8 cellular contexts compared by ENCODE assay signal in the genomic region with DNA sequence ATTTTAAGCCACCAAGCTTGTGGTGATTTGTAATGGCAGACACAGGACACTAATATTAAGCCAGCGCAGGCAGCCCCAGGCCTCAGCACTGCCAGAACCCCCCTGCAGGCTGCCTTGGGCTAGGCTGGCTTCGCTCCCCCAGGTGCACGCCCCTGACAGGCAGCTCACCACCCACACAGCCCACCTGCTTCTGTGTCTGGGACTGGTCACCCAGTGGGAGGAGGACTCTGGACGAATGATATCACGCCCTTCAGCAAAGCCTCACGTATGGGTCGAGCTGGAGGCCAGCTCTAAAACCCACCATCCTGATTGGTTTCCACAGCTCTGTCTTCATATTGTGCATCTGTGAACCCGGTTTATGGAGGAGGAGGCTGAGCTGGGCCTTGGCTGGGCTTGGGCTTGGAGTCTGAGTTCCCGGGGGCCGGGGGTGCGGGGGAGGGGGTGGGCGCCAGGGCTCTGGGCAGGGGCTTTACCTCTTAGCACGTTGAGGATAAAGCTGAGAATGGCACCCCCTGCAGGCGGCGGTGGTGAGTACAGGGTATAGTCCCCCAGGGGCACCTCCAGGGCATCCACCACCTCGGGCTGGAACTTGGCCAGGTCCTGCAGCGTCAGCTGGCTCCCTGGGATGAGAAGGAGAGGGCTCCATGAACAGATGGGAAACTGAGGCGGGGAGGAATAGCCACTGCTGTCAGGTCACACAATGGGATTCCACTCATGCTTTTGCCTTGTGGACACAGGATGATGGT. TPM values are rescaled to one million over a fixed set of nuclear protein-coding genes. Genes with fewer than 3 reads are reported as not detected.
A peak's percentile ranks its signal among the peaks of the same experiment; 100 is the strongest.
DNase-seq lines count a peak whose midpoint lies in the region; ATAC-seq and TF ChIP-seq lines count a peak whose summit lies in the region.

No MANE protein-coding gene starts in this region.

- no peaks in the 10 kb centered on the region for H3K36me3 ChIP-seq in OCI-LY7 (ENCODE audit: insufficient read depth, low read length)
- H3K36me3 ChIP-seq in iPS-15b (ENCODE audit: control insufficient read depth, insufficient read depth, low read length) = no peaks in the 10 kb centered on the region
- H3K36me3 ChIP-seq in gastrocnemius medialis = no peaks in the 10 kb centered on the region

- peaks cover 2% of the 10 kb centered on the region for H3K4me1 Mint-ChIP-seq in activated T-helper 2 cell treated with anti-CD3 and anti-CD28 coated beads, Interferon-gamma antibody, Interleukin-2, Interleukin-4, amounts not matched to agents 10 μg/mL and 5 μg/mL and 100 μg/mL, durations not matched to agents 14 hours and 24 hours and 36 hours (ENCODE audit: low read depth)

- no peak overlapping the region for H3K4me3 Mint-ChIP-seq in activated T-helper 2 cell treated with anti-CD3 and anti-CD28 coated beads, Interferon-gamma antibody, Interleukin-2, Interleukin-4, amounts not matched to agents 10 μg/mL and 5 μg/mL and 100 μg/mL, durations not matched to agents 14 hours and 24 hours and 36 hours (ENCODE audit: low read depth)

- no peaks in the 10 kb centered on the region for H3K27me3 Mint-ChIP-seq in activated T-helper 2 cell treated with anti-CD3 and anti-CD28 coated beads, Interferon-gamma antibody, Interleukin-2, Interleukin-4, amounts not matched to agents 10 μg/mL and 5 μg/mL and 100 μg/mL, durations not matched to agents 14 hours and 24 hours and 36 hours (ENCODE audit: low read depth)

- peak; percentile 52 for DNase-seq in GM12865 (ENCODE audit: low read depth)
- peak; percentile 61 for DNase-seq in OCI-LY7 (ENCODE audit: low spot score)
- DNase-seq in activated T-helper 2 cell treated with anti-CD3 and anti-CD28 coated beads, Interferon-gamma antibody, Interleukin-2, Interleukin-4, amounts not matched to agents 10 μg/mL and 5 μg/mL and 100 μg/mL, durations not matched to agents 14 hours and 24 hours and 36 hours (ENCODE audit: low spot score) = peak; percentile 50
- DNase-seq in stimulated activated CD8-positive, alpha-beta memory T cell treated with anti-CD3 and anti-CD28 coated beads, Interleukin-12 subunit alpha, Interleukin-12 subunit beta, amount 100 ng/mL, for 4 hours (ENCODE audit: low read depth) = peak; percentile 32
- no peak for DNase-seq in gastrocnemius medialis
- no peak for DNase-seq in NCI-H128 (lab: John Stamatoyannopoulos, UW; ENCODE audit: unreplicated experiment)

- no TSS peak for BruUV-seq in OCI-LY7 (replicated peaks; lab: Mats Ljungman, UMichigan)

- H3K27me3 ChIP-seq in iPS-15b (ENCODE audit: control insufficient read depth, insufficient read depth, low read length) = no peaks in the 10 kb centered on the region
- H3K27me3 ChIP-seq in gastrocnemius medialis = no peaks in the 10 kb centered on the region

- POLR2A ChIA-PET in OCI-LY7 (lab: Charles Lee) = interaction anchor here (0.5 to 1.0 kb wide), 4 partner anchors 10 to 841 kb away, joined by 3 to 7 read pairs (median 4); no protein-coding TSS in a partner anchor

- peak overlapping the region; percentile 60 for H3K9ac ChIP-seq in iPS-15b (ENCODE audit: low read depth, low read length)

- in situ Hi-C loops in gastrocnemius medialis (cut with MboI; ENCODE audit: low sequenced_read_pairs in 4 of 4) = loop anchor here in 1 of 4 donors (25.0 kb wide), 1 partner anchor 119 kb away; no protein-coding TSS in a partner anchor

- H3K9me3 ChIP-seq in OCI-LY7 (ENCODE audit: low read length) (no peaks in the 10 kb centered on the region), iPS-15b (ENCODE audit: control insufficient read depth, insufficient read depth, low read length) (no peaks in the 10 kb centered on the region), gastrocnemius medialis (no peaks in the 10 kb centered on the region)

- H4K20me1 ChIP-seq in OCI-LY7 (ENCODE audit: insufficient read depth, low read length) = no peaks in the 10 kb centered on the region

- CTCF ChIA-PET in OCI-LY7 (lab: Charles Lee; ENCODE audit: unreplicated experiment) = interaction anchor here (0.6 kb wide), 1 partner anchor 16 kb away, joined by 3 read pairs; no protein-coding TSS in a partner anchor

- H2AFZ ChIP-seq in OCI-LY7 (ENCODE audit: low read length) = no peak overlapping the region

- TF ChIP-seq POLR2A in gastrocnemius medialis (IDR thresholded peaks at IDR 0.05) (no peak), GM18505 (IDR thresholded peaks at IDR 0.05; ENCODE audit: borderline replicate concordance, extremely low read depth, insufficient read depth, insufficient read length) (no peak)

- H3K4me3 ChIP-seq in GM12865 (ENCODE audit: low read depth, low read length) (no peak overlapping the region), OCI-LY7 (ENCODE audit: low read depth, low read length, poor library complexity, severe bottlenecking) (no peak overlapping the region), iPS-15b (ENCODE audit: low read depth, low read length) (peak overlapping the region; percentile 5), gastrocnemius medialis (no peak overlapping the region)

- H3K27ac Mint-ChIP-seq in activated T-helper 2 cell treated with anti-CD3 and anti-CD28 coated beads, Interferon-gamma antibody, Interleukin-2, Interleukin-4, amounts not matched to agents 10 μg/mL and 5 μg/mL and 100 μg/mL, durations not matched to agents 14 hours and 24 hours and 36 hours = peak overlapping the region; percentile 58

- intact Hi-C loops in OCI-LY7 (cut with micrococcal nuclease; ENCODE audit: unreplicated experiment) (no loop called here), gastrocnemius medialis (cut with DNase I; ENCODE audit: low total_unique reads) (no loop called here)
- intact Hi-C loops in activated T-helper 2 cell treated with anti-CD3 and anti-CD28 coated beads, Interferon-gamma antibody, Interleukin-2, Interleukin-4, amounts not matched to agents 10 μg/mL and 5 μg/mL and 100 μg/mL, durations not matched to agents 14 hours and 24 hours and 36 hours (cut with micrococcal nuclease) = loop anchor here (1.0 kb wide), 1 partner anchor 42 kb away; no protein-coding TSS in a partner anchor

- H3K9me2 ChIP-seq in OCI-LY7 (ENCODE audit: insufficient read depth, low read length) = no peaks in the 10 kb centered on the region

- H3K27ac ChIP-seq in OCI-LY7 (ENCODE audit: low read depth, low read length, poor library complexity, severe bottlenecking) (no peak overlapping the region), gastrocnemius medialis (no peak overlapping the region)

- H3K4me2 ChIP-seq in OCI-LY7 (ENCODE audit: low read length) = no peak overlapping the region

- no peak for ATAC-seq in gastrocnemius medialis
- no peak for ATAC-seq in GM18505 (IDR thresholded peaks at IDR 0.05; ENCODE audit: unreplicated experiment)

- no peaks in the 10 kb centered on the region for H3K79me2 ChIP-seq in OCI-LY7 (ENCODE audit: insufficient read depth, low read depth, low read length)

- TF ChIP-seq CTCF in GM12865 (IDR thresholded peaks at IDR 0.05; ENCODE audit: insufficient read depth, low read depth, low read length, missing control alignments) = peak; percentile 63
- peak; percentile 69 for TF ChIP-seq CTCF in OCI-LY7 (conservative IDR thresholded peaks at IDR 0.05; ENCODE audit: low read length)
- peak in 2 of 5 experiments; percentile 7 to 21 for TF ChIP-seq CTCF in gastrocnemius medialis (IDR thresholded peaks at IDR 0.05 in 4 of 5, conservative IDR thresholded peaks at IDR 0.05 in 1 of 5)

- H3K4me1 ChIP-seq in OCI-LY7 (ENCODE audit: insufficient read depth, low read length, poor library complexity, severe bottlenecking) (no peaks in the 10 kb centered on the region), iPS-15b (ENCODE audit: control insufficient read depth, insufficient read depth, low read length) (peaks cover 2% of the 10 kb centered on the region), gastrocnemius medialis (no peaks in the 10 kb centered on the region)

- H3K9me3 Mint-ChIP-seq in activated T-helper 2 cell treated with anti-CD3 and anti-CD28 coated beads, Interferon-gamma antibody, Interleukin-2, Interleukin-4, amounts not matched to agents 10 μg/mL and 5 μg/mL and 100 μg/mL, durations not matched to agents 14 hours and 24 hours and 36 hours = no peaks in the 10 kb centered on the region

- H3K36me3 Mint-ChIP-seq in activated T-helper 2 cell treated with anti-CD3 and anti-CD28 coated beads, Interferon-gamma antibody, Interleukin-2, Interleukin-4, amounts not matched to agents 10 μg/mL and 5 μg/mL and 100 μg/mL, durations not matched to agents 14 hours and 24 hours and 36 hours (ENCODE audit: low read depth) = no peaks in the 10 kb centered on the region

RNA-seq across cellular contexts. Expression of a gene that starts 13.8 kb away (rescaled TPM):
- total RNA-seq in OCI-LY7 (2014; rRNA removed; shearing (Covaris generic)) = 0.06 and 0.10 TPM in 2 replicates
- total RNA-seq in OCI-LY7 (2022) (not detected in 2 replicates), gastrocnemius medialis (10 to 100 TPM in 3 of 4 donors, 1 to 10 TPM in 1; 8.8 to 29.9 (median 22.8) TPM)
- total RNA-seq in activated T-helper 2 cell treated with anti-CD3 and anti-CD28 coated beads, Interferon-gamma antibody, Interleukin-2, Interleukin-4, amounts not matched to agents 10 μg/mL and 5 μg/mL and 100 μg/mL, durations not matched to agents 14 hours and 24 hours and 36 hours = 0.05 TPM in 1 of 2 replicates, not detected in the other

RNA-seq across cellular contexts. Expression of a gene that starts 39.5 kb away (rescaled TPM):
- total RNA-seq in OCI-LY7 (2014; rRNA removed; shearing (Covaris generic)) = 42.4 and 47.0 TPM in 2 replicates
- total RNA-seq in OCI-LY7 (2022) (65.5 and 66.2 TPM in 2 replicates), gastrocnemius medialis (10 to 100 TPM; 16.2 to 19.9 (median 18.7) TPM)
- 35.9 and 40.9 TPM in 2 replicates for total RNA-seq in activated T-helper 2 cell treated with anti-CD3 and anti-CD28 coated beads, Interferon-gamma antibody, Interleukin-2, Interleukin-4, amounts not matched to agents 10 μg/mL and 5 μg/mL and 100 μg/mL, durations not matched to agents 14 hours and 24 hours and 36 hours

RNA-seq across cellular contexts. Expression of a gene that starts 49.8 kb away (rescaled TPM):
- 0.41 and 0.54 TPM in 2 replicates for total RNA-seq in OCI-LY7 (2014; rRNA removed; shearing (Covaris generic))
- total RNA-seq in OCI-LY7 (2022) (0.38 and 0.39 TPM in 2 replicates), gastrocnemius medialis (1 to 10 TPM in 3 of 4 donors, under 1 TPM in 1; 0.76 to 4.1 (median 1.6) TPM)
- 0.32 and 0.64 TPM in 2 replicates for total RNA-seq in activated T-helper 2 cell treated with anti-CD3 and anti-CD28 coated beads, Interferon-gamma antibody, Interleukin-2, Interleukin-4, amounts not matched to agents 10 μg/mL and 5 μg/mL and 100 μg/mL, durations not matched to agents 14 hours and 24 hours and 36 hours

Comparison
In these comparisons a context has a peak if more than half of its experiments do, and no peak if none do; other contexts are left out.
1. DNase-seq: peak in GM12865 (single experiment), OCI-LY7 (single experiment), activated T-helper 2 cell treated with anti-CD3 and anti-CD28 coated beads, Interferon-gamma antibody, Interleukin-2, Interleukin-4, amounts not matched to agents 10 μg/mL and 5 μg/mL and 100 μg/mL, durations not matched to agents 14 hours and 24 hours and 36 hours (single experiment) and stimulated activated CD8-positive, alpha-beta memory T cell treated with anti-CD3 and anti-CD28 coated beads, Interleukin-12 subunit alpha, Interleukin-12 subunit beta, amount 100 ng/mL, for 4 hours (single experiment); none in gastrocnemius medialis (0 of 2) and NCI-H128 (single experiment).